Comparison of ENCODE assay signal across 1 cellular context in the genomic region with DNA sequence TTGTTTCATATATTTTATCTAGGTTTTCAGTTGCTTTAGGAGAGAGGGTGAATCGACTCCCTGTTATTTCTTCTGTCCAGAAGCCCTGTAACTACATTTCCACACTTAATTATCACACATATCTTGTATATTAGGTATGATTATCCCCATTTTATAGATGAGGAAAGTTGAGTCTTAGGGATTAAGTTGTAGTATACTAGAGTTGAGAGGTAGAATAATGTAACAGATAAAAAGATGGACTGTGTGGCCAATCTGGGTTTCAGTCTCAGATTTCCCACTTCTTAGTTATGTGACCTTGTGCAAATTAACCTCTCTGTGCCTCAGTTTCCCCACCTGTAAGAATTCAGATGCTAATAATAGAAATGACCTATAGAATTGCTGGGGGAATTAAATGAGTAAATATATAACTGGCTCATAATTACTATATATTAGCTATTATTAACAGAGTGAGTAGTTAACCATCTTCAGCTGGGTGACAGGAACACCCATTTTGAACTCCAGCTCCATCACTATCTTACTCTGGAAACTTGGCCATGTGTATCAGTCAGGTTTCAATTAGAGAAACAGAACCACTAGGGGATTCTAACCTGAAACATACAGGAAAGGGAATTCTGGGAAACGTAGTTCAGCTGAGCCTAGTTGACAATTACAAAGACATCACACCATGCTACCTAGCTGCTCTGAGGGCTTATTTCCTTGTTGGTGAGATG.
A peak's percentile ranks its signal among the peaks of the same experiment; 100 is the strongest.
TF ChIP-seq lines count a peak whose summit lies in the region.

No MANE protein-coding gene starts in this region.

TF ChIP-seq in K562, 482 proteins besides CTCF, POLR2A, EP300 and RAD21 (continued from another document):
- TF ChIP-seq, protein P1, sequence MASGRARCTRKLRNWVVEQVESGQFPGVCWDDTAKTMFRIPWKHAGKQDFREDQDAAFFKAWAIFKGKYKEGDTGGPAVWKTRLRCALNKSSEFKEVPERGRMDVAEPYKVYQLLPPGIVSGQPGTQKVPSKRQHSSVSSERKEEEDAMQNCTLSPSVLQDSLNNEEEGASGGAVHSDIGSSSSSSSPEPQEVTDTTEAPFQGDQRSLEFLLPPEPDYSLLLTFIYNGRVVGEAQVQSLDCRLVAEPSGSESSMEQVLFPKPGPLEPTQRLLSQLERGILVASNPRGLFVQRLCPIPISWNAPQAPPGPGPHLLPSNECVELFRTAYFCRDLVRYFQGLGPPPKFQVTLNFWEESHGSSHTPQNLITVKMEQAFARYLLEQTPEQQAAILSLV (tag; IDR thresholded peaks at IDR 0.05), result peak; percentile 85
- TF ChIP-seq CHD4 (IDR thresholded peaks at IDR 0.05; ENCODE audit: insufficient read depth, insufficient replicate concordance, low read depth, low read length, poor library complexity, severe bottlenecking) (peak; percentile 85), TAF15 (IDR thresholded peaks at IDR 0.05; ENCODE audit: low read depth, low read length) (no peak), NFIX (CRISPR knock-in tag; IDR thresholded peaks at IDR 0.05; ENCODE audit: low read depth) (no peak), NR3C1 (CRISPR knock-in tag; IDR thresholded peaks at IDR 0.05) (no peak), NCOA1 (IDR thresholded peaks at IDR 0.05; ENCODE audit: low read depth) (no peak), MBD2 (IDR thresholded peaks at IDR 0.05; ENCODE audit: borderline replicate concordance, low read depth) (no peak), NCOA2 (IDR thresholded peaks at IDR 0.05; ENCODE audit: partially characterized antibody in 2 of 2) (no peak), TSC22D4 (tag; IDR thresholded peaks at IDR 0.05) (no peak), BCOR (IDR thresholded peaks at IDR 0.05) (peak; percentile 89), HNRNPUL1 (IDR thresholded peaks at IDR 0.05; ENCODE audit: low read length) (no peak), TARDBP (IDR thresholded peaks at IDR 0.05) (no peak), NCOR1 (IDR thresholded peaks at IDR 0.05) (no peak), PHF20 (IDR thresholded peaks at IDR 0.05; ENCODE audit: partially characterized antibody) (peak; percentile 32), PHF21A (IDR thresholded peaks at IDR 0.05; ENCODE audit: borderline replicate concordance, low read depth) (no peak)
- TF ChIP-seq, protein P2, sequence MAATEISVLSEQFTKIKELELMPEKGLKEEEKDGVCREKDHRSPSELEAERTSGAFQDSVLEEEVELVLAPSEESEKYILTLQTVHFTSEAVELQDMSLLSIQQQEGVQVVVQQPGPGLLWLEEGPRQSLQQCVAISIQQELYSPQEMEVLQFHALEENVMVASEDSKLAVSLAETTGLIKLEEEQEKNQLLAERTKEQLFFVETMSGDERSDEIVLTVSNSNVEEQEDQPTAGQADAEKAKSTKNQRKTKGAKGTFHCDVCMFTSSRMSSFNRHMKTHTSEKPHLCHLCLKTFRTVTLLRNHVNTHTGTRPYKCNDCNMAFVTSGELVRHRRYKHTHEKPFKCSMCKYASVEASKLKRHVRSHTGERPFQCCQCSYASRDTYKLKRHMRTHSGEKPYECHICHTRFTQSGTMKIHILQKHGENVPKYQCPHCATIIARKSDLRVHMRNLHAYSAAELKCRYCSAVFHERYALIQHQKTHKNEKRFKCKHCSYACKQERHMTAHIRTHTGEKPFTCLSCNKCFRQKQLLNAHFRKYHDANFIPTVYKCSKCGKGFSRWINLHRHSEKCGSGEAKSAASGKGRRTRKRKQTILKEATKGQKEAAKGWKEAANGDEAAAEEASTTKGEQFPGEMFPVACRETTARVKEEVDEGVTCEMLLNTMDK (IDR thresholded peaks at IDR 0.05; ENCODE audit: borderline replicate concordance, insufficient read depth, low read depth, low read length, poor library complexity, severe bottlenecking), result peak; percentile 64
- TF ChIP-seq, protein P3, sequence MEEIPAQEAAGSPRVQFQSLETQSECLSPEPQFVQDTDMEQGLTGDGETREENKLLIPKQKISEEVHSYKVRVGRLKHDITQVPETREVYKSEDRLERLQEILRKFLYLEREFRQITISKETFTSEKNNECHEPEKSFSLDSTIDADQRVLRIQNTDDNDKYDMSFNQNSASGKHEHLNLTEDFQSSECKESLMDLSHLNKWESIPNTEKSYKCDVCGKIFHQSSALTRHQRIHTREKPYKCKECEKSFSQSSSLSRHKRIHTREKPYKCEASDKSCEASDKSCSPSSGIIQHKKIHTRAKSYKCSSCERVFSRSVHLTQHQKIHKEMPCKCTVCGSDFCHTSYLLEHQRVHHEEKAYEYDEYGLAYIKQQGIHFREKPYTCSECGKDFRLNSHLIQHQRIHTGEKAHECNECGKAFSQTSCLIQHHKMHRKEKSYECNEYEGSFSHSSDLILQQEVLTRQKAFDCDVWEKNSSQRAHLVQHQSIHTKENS (CRISPR knock-in tag; IDR thresholded peaks at IDR 0.05), result no peak
